Comparison of ENCODE assay signal across 18 cellular contexts in genomic region chr9:95381243-95381642, GRCh38.
DNase-seq lines count a peak whose midpoint lies in the region; ATAC-seq and TF ChIP-seq lines count a peak whose summit lies in the region.
"Had no signal": no experiment of that assay in that cellular context is flagged by ENCODE, and none has a peak within 500 bp of the region (broad histone marks: within the 10 kb centered on the region; RNA-seq: fewer than 3 reads in every experiment).

No MANE protein-coding gene starts in this region.

- H3K36me3 Mint-ChIP-seq in activated T-helper 17 cell treated with anti-CD3 and anti-CD28 coated beads, Interleukin-2, amount 50 U/mL, for 72 hours (ENCODE audit: low read depth): no peaks in the 10 kb centered on the region
- H3K36me3 Mint-ChIP-seq: activated CD8-positive, alpha-beta memory T cell treated with anti-CD3 and anti-CD28 coated beads, Interleukin-2, amount 10 ng/mL, durations not matched to agents 7 days and 5 days; activated naive CD4-positive, alpha-beta T cell treated with anti-CD3 and anti-CD28 coated beads, Interleukin-2, amount 10 ng/mL, durations not matched to agents 7 days and 5 days; neural progenitor cell; WTC11 had no signal

- H3K27ac Mint-ChIP-seq in activated T-helper 17 cell treated with anti-CD3 and anti-CD28 coated beads, Interleukin-2, amount 50 U/mL, for 72 hours: no peak overlapping the region
- H3K27ac Mint-ChIP-seq: activated CD8-positive, alpha-beta memory T cell treated with anti-CD3 and anti-CD28 coated beads, Interleukin-2, amount 10 ng/mL, durations not matched to agents 7 days and 5 days; activated naive CD4-positive, alpha-beta T cell treated with anti-CD3 and anti-CD28 coated beads, Interleukin-2, amount 10 ng/mL, durations not matched to agents 7 days and 5 days; CD4-positive, alpha-beta T cell; neural progenitor cell; WTC11 had no signal

- H3K9me3 ChIP-seq in Panc1 (ENCODE audit: control insufficient read depth, insufficient read depth, low read depth, low read length): no peaks in the 10 kb centered on the region
- H3K9me3 ChIP-seq in left lung: no peaks in the 10 kb centered on the region
- H3K9me3 ChIP-seq: sigmoid colon, uterus had no signal

- intact Hi-C loops in Panc1 (cut with micrococcal nuclease; ENCODE audit: unreplicated experiment): no loop called here
- intact Hi-C loops in left lung (cut with DNase I): no loop called here

- no peaks in the 10 kb centered on the region for H3K9me3 Mint-ChIP-seq in activated T-helper 17 cell treated with anti-CD3 and anti-CD28 coated beads, Interleukin-2, amount 50 U/mL, for 72 hours
- H3K9me3 Mint-ChIP-seq: activated naive CD4-positive, alpha-beta T cell treated with anti-CD3 and anti-CD28 coated beads, Interleukin-2, amount 10 ng/mL, durations not matched to agents 7 days and 5 days; CD4-positive, alpha-beta T cell had no signal

- POLR2A ChIA-PET in Panc1 (lab: Charles Lee): no interaction called here

- H3K4me1 ChIP-seq in Panc1 (ENCODE audit: control insufficient read depth, insufficient read depth, low read length): peaks cover 26% of the 10 kb centered on the region
- no peaks in the 10 kb centered on the region for H3K4me1 ChIP-seq in left lung
- H3K4me1 ChIP-seq: uterus had no signal

- CTCF ChIA-PET in Panc1 (lab: Charles Lee): no interaction called here

- H3K4me1 Mint-ChIP-seq in activated T-helper 17 cell treated with anti-CD3 and anti-CD28 coated beads, Interleukin-2, amount 50 U/mL, for 72 hours: no peaks in the 10 kb centered on the region
- H3K4me1 Mint-ChIP-seq: activated CD8-positive, alpha-beta memory T cell treated with anti-CD3 and anti-CD28 coated beads, Interleukin-2, amount 10 ng/mL, durations not matched to agents 7 days and 5 days; activated naive CD4-positive, alpha-beta T cell treated with anti-CD3 and anti-CD28 coated beads, Interleukin-2, amount 10 ng/mL, durations not matched to agents 7 days and 5 days; WTC11 had no signal

- no TSS peak for BruUV-seq in Panc1 (replicated peaks; lab: Mats Ljungman, UMichigan)

- H3K36me3 ChIP-seq in Panc1 (ENCODE audit: control insufficient read depth, insufficient read depth, low read length) (no peaks in the 10 kb centered on the region), left lung (no peaks in the 10 kb centered on the region)
- H3K36me3 ChIP-seq: neural progenitor cell, sigmoid colon, uterus had no signal

- TF ChIP-seq CTCF in GM12865 (IDR thresholded peaks at IDR 0.05; ENCODE audit: insufficient read depth, low read depth, low read length, missing control alignments): no peak
- TF ChIP-seq CTCF in Panc1 (IDR thresholded peaks at IDR 0.05): no peak
- no peak for TF ChIP-seq CTCF in left lung (IDR thresholded peaks at IDR 0.05)

- DNase-seq in GM12865 (ENCODE audit: low read depth): peak; percentile 38
- no peak for DNase-seq in Panc1 (ENCODE audit: low read depth, low spot score)
- DNase-seq in dedifferentiated amniotic fluid mesenchymal stem cell (ENCODE audit: extremely low spot score): peak; percentile 43
- DNase-seq in smooth muscle cell of the brain vasculature (ENCODE audit: low read depth, low spot score): peak; percentile 10
- DNase-seq in left lung: no peak
- DNase-seq: activated CD8-positive, alpha-beta memory T cell treated with anti-CD3 and anti-CD28 coated beads, Interleukin-2, amount 10 ng/mL, durations not matched to agents 7 days and 5 days; activated naive CD4-positive, alpha-beta T cell treated with anti-CD3 and anti-CD28 coated beads, Interleukin-2, amount 10 ng/mL, durations not matched to agents 7 days and 5 days; CD4-positive, alpha-beta T cell; GDM1; NCI-H1092; sigmoid colon; stimulated activated naive CD4-positive, alpha-beta T cell treated with Interleukin-2 at 50 U/mL for 16 hours; uterus had no signal

- H3K4me3 Mint-ChIP-seq in activated T-helper 17 cell treated with anti-CD3 and anti-CD28 coated beads, Interleukin-2, amount 50 U/mL, for 72 hours: no peak overlapping the region
- H3K4me3 Mint-ChIP-seq: activated CD8-positive, alpha-beta memory T cell treated with anti-CD3 and anti-CD28 coated beads, Interleukin-2, amount 10 ng/mL, durations not matched to agents 7 days and 5 days; activated naive CD4-positive, alpha-beta T cell treated with anti-CD3 and anti-CD28 coated beads, Interleukin-2, amount 10 ng/mL, durations not matched to agents 7 days and 5 days; CD4-positive, alpha-beta T cell; neural progenitor cell; WTC11 had no signal

- peaks cover 28% of the 10 kb centered on the region for H3K27me3 Mint-ChIP-seq in activated T-helper 17 cell treated with anti-CD3 and anti-CD28 coated beads, Interleukin-2, amount 50 U/mL, for 72 hours

- in situ Hi-C loops in Panc1 (cut with HindIII; ENCODE audit: low pct_unique_long_range_greater_than_20kb, low sequenced_read_pairs): no loop called here

- H3K27ac ChIP-seq in Panc1 (ENCODE audit: low read length): peak overlapping the region; percentile 81
- no peak overlapping the region for H3K27ac ChIP-seq in left lung
- H3K27ac ChIP-seq: neural progenitor cell, sigmoid colon, uterus had no signal

- H3K4me3 ChIP-seq in GM12865 (ENCODE audit: low read depth, low read length): no peak overlapping the region
- H3K4me3 ChIP-seq in Panc1 (ENCODE audit: low read depth in 2 of 2, low read length in 2 of 2): no peak overlapping the region
- H3K4me3 ChIP-seq in left lung: no peak overlapping the region
- H3K4me3 ChIP-seq: lung, neural progenitor cell, sigmoid colon, uterus had no signal

- H3K27me3 ChIP-seq in Panc1 (ENCODE audit: control insufficient read depth, insufficient read depth, low read length) (no peaks in the 10 kb centered on the region), left lung (peaks cover 0 to 26% of the 10 kb centered on the region in 2 donors)
- H3K27me3 ChIP-seq: neural progenitor cell, sigmoid colon, uterus had no signal

- peak; percentile 42 for ATAC-seq in Panc1
- ATAC-seq in activated T-helper 17 cell treated with anti-CD3 and anti-CD28 coated beads, Interleukin-2, amount 50 U/mL, for 72 hours (replicated peaks): no peak
- ATAC-seq in GM21619 (IDR thresholded peaks at IDR 0.05; ENCODE audit: unreplicated experiment): no peak
- no peak for ATAC-seq in left lung
- ATAC-seq: activated CD8-positive, alpha-beta memory T cell treated with anti-CD3 and anti-CD28 coated beads, Interleukin-2, amount 10 ng/mL, durations not matched to agents 7 days and 5 days; WTC11 had no signal

Comparison
In these comparisons a context has a peak if more than half of its experiments do, and no peak if none do; other contexts are left out.
1. DNase-seq: peak in GM12865 (single experiment), dedifferentiated amniotic fluid mesenchymal stem cell (single experiment) and smooth muscle cell of the brain vasculature (single experiment); none in Panc1 (single experiment) and left lung (0 of 2).